Comparison of ENCODE assay signal across 20 cellular contexts in the genomic region with DNA sequence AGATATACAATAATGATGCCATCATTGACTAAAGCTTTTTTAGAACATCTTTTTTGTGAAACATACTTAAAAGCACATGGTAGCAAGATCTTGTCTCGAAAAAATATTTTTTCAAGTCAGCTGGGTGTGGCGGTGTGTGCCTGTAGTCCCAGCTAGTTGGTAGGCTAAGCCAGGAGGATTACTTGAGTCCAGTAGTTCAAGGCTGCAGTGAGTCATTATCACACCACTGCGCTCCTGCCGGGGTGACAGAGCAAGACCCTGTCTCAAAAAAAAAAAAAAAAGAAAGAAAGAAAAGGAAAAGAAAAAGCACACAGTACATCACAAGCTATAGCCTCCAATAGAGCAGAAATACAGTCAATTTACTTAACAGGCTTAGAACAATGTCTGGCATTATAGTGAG. TPM values are rescaled to one million over a fixed set of nuclear protein-coding genes. Genes with fewer than 3 reads are reported as not detected.
DNase-seq lines count a peak whose midpoint lies in the region; TF ChIP-seq lines count a peak whose summit lies in the region.
"Had no signal": no experiment of that assay in that cellular context is flagged by ENCODE, and none has a peak within 500 bp of the region (broad histone marks: within the 10 kb centered on the region; RNA-seq: fewer than 3 reads in every experiment).

No MANE protein-coding gene starts in this region.

- H3K4me2 ChIP-seq in hepatocyte: no peak overlapping the region
- H3K4me2 ChIP-seq: GM23338 had no signal

- no peaks in the 10 kb centered on the region for H3K79me2 ChIP-seq in hepatocyte

- WGBS in hepatocyte (ENCODE audit: low lambda C conversion rate, missing lambda C conversion rate): 74% methylated on average over 4 of the region's 4 CpGs

- H3K9me3 ChIP-seq in hepatocyte (ENCODE audit: low read depth): no peaks in the 10 kb centered on the region

- no peak overlapping the region for H3K4me3 ChIP-seq in hepatocyte
- H3K4me3 ChIP-seq: GM23338 had no signal

- H3K9me2 ChIP-seq in hepatocyte (replicated peaks; ENCODE audit: insufficient read depth): no peaks in the 10 kb centered on the region

- no peak for TF ChIP-seq CTCF in hepatocyte (IDR thresholded peaks at IDR 0.05; ENCODE audit: poor library complexity)

- in situ Hi-C loops in SK-MEL-5 (cut with HindIII; ENCODE audit: low pct_unique_long_range_greater_than_20kb, low sequenced_read_pairs): no loop called here

- peaks cover 14% of the 10 kb centered on the region for H3K27me3 ChIP-seq in hepatocyte

- H3K36me3 ChIP-seq in hepatocyte (replicated peaks; ENCODE audit: insufficient read depth, low read depth): no peaks in the 10 kb centered on the region

- DNase-seq in HT1080 (ENCODE audit: low read depth) (peak; percentile 8), SK-MEL-5 (ENCODE audit: low read depth, low spot score) (peak; percentile 22), hepatocyte (ENCODE audit: low spot score) (peak; percentile 49), kidney glomerular epithelial cell (lab: John Stamatoyannopoulos, UW) (no peak), NCI-H2081 (lab: John Stamatoyannopoulos, UW) (no peak), GDM1 (lab: John Stamatoyannopoulos, UW) (no peak)
- DNase-seq: C1 segment of cervical spinal cord; Calu3; CD4-positive, alpha-beta memory T cell; COR-L47; DMS53; DND-41; EL; GF-D8; H9 had no signal

- peak overlapping the region; percentile 37 for H3K27ac ChIP-seq in hepatocyte

- no peak overlapping the region for H2AFZ ChIP-seq in hepatocyte
- H2AFZ ChIP-seq: GM23338 had no signal

- H3K4me1 ChIP-seq in hepatocyte (ENCODE audit: insufficient read depth): no peaks in the 10 kb centered on the region

- H4K20me1 ChIP-seq in hepatocyte (ENCODE audit: insufficient read depth, poor library complexity, severe bottlenecking): no peaks in the 10 kb centered on the region

RNA-seq across cellular contexts. Expression of a gene that starts 37.0 kb away (rescaled TPM):
- not detected in 2 replicates for total RNA-seq in HT1080 (2014; rRNA removed; shearing (Covaris generic))
- not detected in 2 replicates for polyA plus RNA-seq in HT1080 (2015; cell fraction: cytosol; rRNA removed)
- not detected in 2 replicates for polyA plus RNA-seq in HT1080 (2015; cell fraction: nucleus; rRNA removed)
- 41.5 and 41.9 TPM in 2 replicates for total RNA-seq in SK-MEL-5 (2014; rRNA removed; shearing (Covaris generic))
- 7.3 and 11.0 TPM in 2 replicates for polyA plus RNA-seq in SK-MEL-5 (2015; cell fraction: cytosol; rRNA removed)
- polyA plus RNA-seq in SK-MEL-5 (2015; cell fraction: nucleus; rRNA removed): 7.2 and 9.1 TPM in 2 replicates
- total RNA-seq in hepatocyte: not detected in 2 replicates
- polyA plus RNA-seq in hepatocyte: not detected in 2 replicates
- total RNA-seq: A172, A673, Calu3, GM23338, H4, H9 had no signal
- polyA plus RNA-seq: BJ, GM23338 had no signal

RNA-seq across cellular contexts. Expression of a gene that starts 44.3 kb away (rescaled TPM):
- 0.26 and 0.33 TPM in 2 replicates for total RNA-seq in HT1080 (2014; rRNA removed; shearing (Covaris generic))
- 0.44 and 0.60 TPM in 2 replicates for polyA plus RNA-seq in HT1080 (2015; cell fraction: cytosol; rRNA removed)
- 0.87 and 1.6 TPM in 2 replicates for polyA plus RNA-seq in HT1080 (2015; cell fraction: nucleus; rRNA removed)
- total RNA-seq in SK-MEL-5 (2014; rRNA removed; shearing (Covaris generic)): 0.67 and 2.2 TPM in 2 replicates
- 3.1 and 4.4 TPM in 2 replicates for polyA plus RNA-seq in SK-MEL-5 (2015; cell fraction: cytosol; rRNA removed)
- 2.3 and 4.8 TPM in 2 replicates for polyA plus RNA-seq in SK-MEL-5 (2015; cell fraction: nucleus; rRNA removed)
- total RNA-seq in hepatocyte: 0.12 TPM in 1 of 2 replicates, not detected in the other
- 0.51 TPM in 1 of 2 replicates, not detected in the other for polyA plus RNA-seq in hepatocyte
- total RNA-seq: A172, A673, Calu3, H4, H9 had no signal
- polyA plus RNA-seq: BJ, GM23338 had no signal

Comparison
In these comparisons a context has a peak if more than half of its experiments do, and no peak if none do; other contexts are left out.
1. DNase-seq: peak in HT1080 (single experiment), SK-MEL-5 (single experiment) and hepatocyte (single experiment); none in kidney glomerular epithelial cell (single experiment), NCI-H2081 (0 of 2) and GDM1 (single experiment).
2. RNA of a gene that starts 37.0 kb away (total RNA-seq): 41.5 to 41.9 TPM in SK-MEL-5; not detected in HT1080 and not detected in hepatocyte; every median in the first group is over 10 times any median in the second.